In genomic region chr16:22161999-22162657, GRCh38 we compare ENCODE assay signal across 8 cellular contexts. TPM values are rescaled to one million over a fixed set of nuclear protein-coding genes. Genes with fewer than 3 reads are reported as not detected.
DNase-seq lines count a peak whose midpoint lies in the region; ATAC-seq and TF ChIP-seq lines count a peak whose summit lies in the region.

Gene SDR42E2, plus strand, starts transcription at chr16:22162506. Its CDS starts 3,077 bp downstream, at chr16:22165583.

- DNase-seq in GM20000 (ENCODE audit: low spot score) (peak; percentile 57), T-helper 9 cell (peak; percentile 47), ecto neural progenitor cell (ENCODE audit: low spot score) (peak; percentile 60), AG08396 (ENCODE audit: low spot score) (no peak), MG63 (no peak), NCI-H2029 (lab: John Stamatoyannopoulos, UW) (no peak)
- DNase-seq in stimulated activated CD4-positive, alpha-beta T cell treated with anti-CD3 and anti-CD28 coated beads, Interleukin-1b, Interleukin-23, amount 100 ng/mL, for 48 hours: peak; percentile 9

- no peak for ATAC-seq in GM21367 (IDR thresholded peaks at IDR 0.05; ENCODE audit: unreplicated experiment)

- no peaks in the 10 kb centered on the region for H3K36me3 ChIP-seq in MG63

- peaks cover 35% of the 10 kb centered on the region for H3K27me3 ChIP-seq in MG63

- no peak within 1 kb of the TSS for H3K4me3 ChIP-seq in MG63

- no peaks in the 10 kb centered on the region for H3K9me3 ChIP-seq in MG63

- no peak for TF ChIP-seq CTCF in GM20000 (IDR thresholded peaks at IDR 0.05; ENCODE audit: extremely low read depth, missing control alignments)

RNA-seq across cellular contexts. Expression of gene SDR42E2, which starts in this region (rescaled TPM):
- total RNA-seq in MG63 (2014; rRNA removed; shearing (Covaris generic); ENCODE audit: low replicate concordance): not detected in 2 replicates

Comparison
In these comparisons a context has a peak if more than half of its experiments do, and no peak if none do; other contexts are left out.
1. DNase-seq: peak in GM20000 (single experiment), T-helper 9 cell (single experiment), ecto neural progenitor cell (single experiment) and stimulated activated CD4-positive, alpha-beta T cell treated with anti-CD3 and anti-CD28 coated beads, Interleukin-1b, Interleukin-23, amount 100 ng/mL, for 48 hours (single experiment); none in AG08396 (single experiment), MG63 (single experiment) and NCI-H2029 (single experiment).